Comparison of ENCODE assay signal across 1 cellular context in genomic region chrX:103817502-103817901, GRCh38.
TF ChIP-seq lines count a peak whose summit lies in the region.

No MANE protein-coding gene starts in this region.

TF ChIP-seq in GM23338, 12 proteins besides CTCF, POLR2A, EP300 and RAD21 (continued from another document):
- TF ChIP-seq, protein P1, sequence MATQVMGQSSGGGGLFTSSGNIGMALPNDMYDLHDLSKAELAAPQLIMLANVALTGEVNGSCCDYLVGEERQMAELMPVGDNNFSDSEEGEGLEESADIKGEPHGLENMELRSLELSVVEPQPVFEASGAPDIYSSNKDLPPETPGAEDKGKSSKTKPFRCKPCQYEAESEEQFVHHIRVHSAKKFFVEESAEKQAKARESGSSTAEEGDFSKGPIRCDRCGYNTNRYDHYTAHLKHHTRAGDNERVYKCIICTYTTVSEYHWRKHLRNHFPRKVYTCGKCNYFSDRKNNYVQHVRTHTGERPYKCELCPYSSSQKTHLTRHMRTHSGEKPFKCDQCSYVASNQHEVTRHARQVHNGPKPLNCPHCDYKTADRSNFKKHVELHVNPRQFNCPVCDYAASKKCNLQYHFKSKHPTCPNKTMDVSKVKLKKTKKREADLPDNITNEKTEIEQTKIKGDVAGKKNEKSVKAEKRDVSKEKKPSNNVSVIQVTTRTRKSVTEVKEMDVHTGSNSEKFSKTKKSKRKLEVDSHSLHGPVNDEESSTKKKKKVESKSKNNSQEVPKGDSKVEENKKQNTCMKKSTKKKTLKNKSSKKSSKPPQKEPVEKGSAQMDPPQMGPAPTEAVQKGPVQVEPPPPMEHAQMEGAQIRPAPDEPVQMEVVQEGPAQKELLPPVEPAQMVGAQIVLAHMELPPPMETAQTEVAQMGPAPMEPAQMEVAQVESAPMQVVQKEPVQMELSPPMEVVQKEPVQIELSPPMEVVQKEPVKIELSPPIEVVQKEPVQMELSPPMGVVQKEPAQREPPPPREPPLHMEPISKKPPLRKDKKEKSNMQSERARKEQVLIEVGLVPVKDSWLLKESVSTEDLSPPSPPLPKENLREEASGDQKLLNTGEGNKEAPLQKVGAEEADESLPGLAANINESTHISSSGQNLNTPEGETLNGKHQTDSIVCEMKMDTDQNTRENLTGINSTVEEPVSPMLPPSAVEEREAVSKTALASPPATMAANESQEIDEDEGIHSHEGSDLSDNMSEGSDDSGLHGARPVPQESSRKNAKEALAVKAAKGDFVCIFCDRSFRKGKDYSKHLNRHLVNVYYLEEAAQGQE (IDR thresholded peaks at IDR 0.05; ENCODE audit: unreplicated experiment) = no peak
